Comparison of ENCODE assay signal across 17 cellular contexts in genomic region chr17:42514279-42514678, GRCh38. TPM values are rescaled to one million over a fixed set of nuclear protein-coding genes. Genes with fewer than 3 reads are reported as not detected.
DNase-seq lines count a peak whose midpoint lies in the region; ATAC-seq and TF ChIP-seq lines count a peak whose summit lies in the region.
"Had no signal": no experiment of that assay in that cellular context is flagged by ENCODE, and none has a peak within 500 bp of the region (broad histone marks: within the 10 kb centered on the region; RNA-seq: fewer than 3 reads in every experiment).

No MANE protein-coding gene starts in this region.

- ATAC-seq in activated CD8-positive, alpha-beta T cell treated with anti-CD3 and anti-CD28 coated beads, Interleukin-2, amount 10 ng/mL, durations not matched to agents 7 days and 5 days = no peak
- ATAC-seq: GM12878, PC-3 had no signal

- TF ChIP-seq EP300 in ovary (IDR thresholded peaks at IDR 0.05) = no peak

- H3K27me3 ChIP-seq in adipocyte (replicated peaks; ENCODE audit: control insufficient read depth, insufficient read depth, low read length) (no peaks in the 10 kb centered on the region), dorsolateral prefrontal cortex (no peaks in the 10 kb centered on the region), ovary (no peaks in the 10 kb centered on the region), testis (no peaks in the 10 kb centered on the region)

- H3K4me3 Mint-ChIP-seq in activated CD8-positive, alpha-beta T cell treated with anti-CD3 and anti-CD28 coated beads, Interleukin-2, amount 10 ng/mL, durations not matched to agents 7 days and 5 days = no peak overlapping the region
- H3K4me3 Mint-ChIP-seq: CD4-positive, CD25-positive, alpha-beta regulatory T cell had no signal

- H3K27me3 Mint-ChIP-seq in activated CD8-positive, alpha-beta T cell treated with anti-CD3 and anti-CD28 coated beads, Interleukin-2, amount 10 ng/mL, durations not matched to agents 7 days and 5 days (ENCODE audit: low read depth) = peaks cover 9% of the 10 kb centered on the region
- H3K27me3 Mint-ChIP-seq: CD4-positive, CD25-positive, alpha-beta regulatory T cell had no signal

- no peak for TF ChIP-seq CTCF in dorsolateral prefrontal cortex (IDR thresholded peaks at IDR 0.05 in 54 of 56, conservative IDR thresholded peaks at IDR 0.05 in 2 of 56; ENCODE audit: low read depth in 1 of 56, partially characterized antibody in 56 of 56)
- no peak for TF ChIP-seq CTCF in ovary (IDR thresholded peaks at IDR 0.05)
- no peak for TF ChIP-seq CTCF in testis (IDR thresholded peaks at IDR 0.05)

- H3K4me1 ChIP-seq in adipocyte (ENCODE audit: control insufficient read depth, insufficient read depth, low read length) (peaks cover 67% of the 10 kb centered on the region), ovary (ENCODE audit: insufficient read depth) (peaks cover 50% of the 10 kb centered on the region), testis (peaks cover 69% of the 10 kb centered on the region)

- 92 to 95% (median 95%) methylated on average over 11 of the region's 11 CpGs for WGBS in ovary, 3 donors
- 70 to 78% methylated on average over 8 to 11 of the region's 11 CpGs for WGBS in testis, 2 donors

- peaks cover 6% of the 10 kb centered on the region for H3K4me1 Mint-ChIP-seq in activated CD8-positive, alpha-beta T cell treated with anti-CD3 and anti-CD28 coated beads, Interleukin-2, amount 10 ng/mL, durations not matched to agents 7 days and 5 days (ENCODE audit: low read depth)

- no peaks in the 10 kb centered on the region for H3K9me3 ChIP-seq in adipocyte (ENCODE audit: control insufficient read depth, low read length)
- H3K9me3 ChIP-seq in ovary = no peaks in the 10 kb centered on the region
- no peaks in the 10 kb centered on the region for H3K9me3 ChIP-seq in testis

- intact Hi-C loops in dorsolateral prefrontal cortex (cut with DNase I) (loop anchor here in 1 of 2 donors (10.0 kb wide), 1 partner anchor 189 kb away; no protein-coding TSS in a partner anchor), ovary (cut with DNase I) (loop anchor here in 3 of 4 donors (5.0 to 10.0 kb wide), 4 partner anchors 52 to 92 kb away; partner anchors contain the start of gene CAVIN1 (in 2 of the 3)), testis (cut with DNase I; ENCODE audit: low total_unique reads) (no loop called here)

- CTCF ChIA-PET in activated CD8-positive, alpha-beta T cell treated with anti-CD3 and anti-CD28 coated beads, Interleukin-2, amount 10 ng/mL, durations not matched to agents 7 days and 5 days (lab: Charles Lee) = interaction anchor here (0.8 to 2.0 kb wide), 12 partner anchors 13 to 292 kb away, joined by 3 to 9 read pairs (median 4); no protein-coding TSS in a partner anchor

- no peaks in the 10 kb centered on the region for H3K9me3 Mint-ChIP-seq in activated CD8-positive, alpha-beta T cell treated with anti-CD3 and anti-CD28 coated beads, Interleukin-2, amount 10 ng/mL, durations not matched to agents 7 days and 5 days (ENCODE audit: insufficient read depth)
- H3K9me3 Mint-ChIP-seq: CD4-positive, CD25-positive, alpha-beta regulatory T cell had no signal

- H3K36me3 Mint-ChIP-seq in activated CD8-positive, alpha-beta T cell treated with anti-CD3 and anti-CD28 coated beads, Interleukin-2, amount 10 ng/mL, durations not matched to agents 7 days and 5 days (ENCODE audit: low read depth) = no peaks in the 10 kb centered on the region

- peak overlapping the region; percentile 80 for H3K9ac ChIP-seq in adipocyte (ENCODE audit: low read length)

- TF ChIP-seq POLR2A in ovary (IDR thresholded peaks at IDR 0.05) (no peak), testis (IDR thresholded peaks at IDR 0.05) (no peak)

- H3K27ac Mint-ChIP-seq in activated CD8-positive, alpha-beta T cell treated with anti-CD3 and anti-CD28 coated beads, Interleukin-2, amount 10 ng/mL, durations not matched to agents 7 days and 5 days = no peak overlapping the region

- POLR2A ChIA-PET in activated CD8-positive, alpha-beta T cell treated with anti-CD3 and anti-CD28 coated beads, Interleukin-2, amount 10 ng/mL, durations not matched to agents 7 days and 5 days (lab: Charles Lee) = interaction anchor here (0.6 to 0.9 kb wide), 2 partner anchors 29 to 86 kb away, joined by 3 to 4 read pairs; no protein-coding TSS in a partner anchor

- no peak for DNase-seq in adipocyte (ENCODE audit: low read depth)
- DNase-seq in dorsolateral prefrontal cortex = no peak
- no peak for DNase-seq in ovary
- DNase-seq in testis = no peak
- DNase-seq in activated CD8-positive, alpha-beta T cell treated with anti-CD3 and anti-CD28 coated beads, Interleukin-2, amount 10 ng/mL, durations not matched to agents 7 days and 5 days = no peak
- no peak for DNase-seq in NCI-H128 (lab: John Stamatoyannopoulos, UW; ENCODE audit: unreplicated experiment)
- DNase-seq in NCI-H748 treated with DMSO at 0.1 percent for 48 hours (lab: John Stamatoyannopoulos, UW) = no peak
- no peak for DNase-seq in NCI-H82 (lab: John Stamatoyannopoulos, UW)
- DNase-seq: Calu3; CD4-positive, CD25-positive, alpha-beta regulatory T cell; DMS79; HCEC 1CT; NCI-H1694; NCI-H345; NCI-H526 treated with DMSO at 0.1 percent for 48 hours; PC-3 had no signal

- H3K36me3 ChIP-seq in adipocyte (ENCODE audit: control insufficient read depth, insufficient read depth, low read length, severe bottlenecking) = peaks cover 15% of the 10 kb centered on the region
- H3K36me3 ChIP-seq in ovary = no peaks in the 10 kb centered on the region
- H3K36me3 ChIP-seq in testis (ENCODE audit: low read depth, missing control alignments) = no peaks in the 10 kb centered on the region

- H3K4me3 ChIP-seq in adipocyte (ENCODE audit: low read length) (no peak overlapping the region), dorsolateral prefrontal cortex (no peak overlapping the region), ovary (no peak overlapping the region), testis (no peak overlapping the region)
- H3K4me3 ChIP-seq: GM12878 had no signal

- peak overlapping the region in 44 of 59 donors; percentile 5 to 93 (median 69) for H3K27ac ChIP-seq in dorsolateral prefrontal cortex
- peak overlapping the region; percentile 63 to 75 for H3K27ac ChIP-seq in ovary
- peak overlapping the region; percentile 71 to 93 for H3K27ac ChIP-seq in testis

RNA-seq across cellular contexts. Expression of gene NAGLU, which starts 21.8 kb away (rescaled TPM):
- total RNA-seq in dorsolateral prefrontal cortex (10 to 100 TPM in 115 of 120 experiments, 1 to 10 TPM in 5; 7.5 to 45.5 (median 18.3) TPM), ovary (10 to 100 TPM; 28.5 to 49.6 (median 40.0) TPM), testis (10 to 100 TPM; 37.6 to 40.6 TPM)
- polyA plus RNA-seq in ovary (10 to 100 TPM in 1 of 2 donors, 1 to 10 TPM in 1; 9.7 to 49.1 TPM), testis (ENCODE audit: insufficient read depth, low read depth, low replicate concordance) (18.9 TPM)
- 10 to 100 TPM; 19.3 to 20.5 TPM for total RNA-seq in activated CD8-positive, alpha-beta T cell treated with anti-CD3 and anti-CD28 coated beads, Interleukin-2, amount 10 ng/mL, durations not matched to agents 7 days and 5 days

RNA-seq across cellular contexts. Expression of gene HSD17B1, which starts 38.4 kb away (rescaled TPM):
- total RNA-seq in dorsolateral prefrontal cortex (10 to 100 TPM in 14 of 120 experiments, 1 to 10 TPM in 106; 1.3 to 16.2 (median 4.5) TPM), ovary (10 to 100 TPM in 1 of 7 donors, 1 to 10 TPM in 6; 4.3 to 16.7 (median 6.5) TPM), testis (10 to 100 TPM; 13.8 to 14.4 TPM)
- polyA plus RNA-seq in ovary (10 to 100 TPM in 1 of 2 donors, 1 to 10 TPM in 1; 2.1 to 18.1 TPM), testis (ENCODE audit: insufficient read depth, low read depth, low replicate concordance) (7.1 TPM)
- total RNA-seq in activated CD8-positive, alpha-beta T cell treated with anti-CD3 and anti-CD28 coated beads, Interleukin-2, amount 10 ng/mL, durations not matched to agents 7 days and 5 days = under 1 TPM; 0.53 to 0.60 TPM

RNA-seq across cellular contexts. Expression of gene COASY, which starts 47.7 kb away (rescaled TPM):
- 10 to 100 TPM; 39.4 to 77.1 (median 59.2) TPM for total RNA-seq in dorsolateral prefrontal cortex
- 10 to 100 TPM; 13.8 to 51.2 (median 41.0) TPM for total RNA-seq in ovary
- 10 to 100 TPM; 22.6 to 37.6 TPM for polyA plus RNA-seq in ovary
- total RNA-seq in testis = 10 to 100 TPM; 52.8 to 68.5 TPM
- polyA plus RNA-seq in testis (ENCODE audit: insufficient read depth, low read depth, low replicate concordance) = 103 TPM
- total RNA-seq in activated CD8-positive, alpha-beta T cell treated with anti-CD3 and anti-CD28 coated beads, Interleukin-2, amount 10 ng/mL, durations not matched to agents 7 days and 5 days = 10 to 100 TPM; 54.8 to 62.1 TPM

RNA-seq across cellular contexts. Expression of gene MLX, which starts 52.6 kb away (rescaled TPM):
- total RNA-seq in dorsolateral prefrontal cortex (10 to 100 TPM; 16.9 to 36.3 (median 26.3) TPM), ovary (10 to 100 TPM; 16.5 to 37.0 (median 24.4) TPM), testis (10 to 100 TPM; 27.6 to 38.6 TPM)
- polyA plus RNA-seq in ovary (10 to 100 TPM; 24.3 to 50.8 TPM), testis (ENCODE audit: insufficient read depth, low read depth, low replicate concordance) (26.7 TPM)
- 10 to 100 TPM; 65.8 to 65.9 TPM for total RNA-seq in activated CD8-positive, alpha-beta T cell treated with anti-CD3 and anti-CD28 coated beads, Interleukin-2, amount 10 ng/mL, durations not matched to agents 7 days and 5 days

RNA-seq across cellular contexts. Expression of gene ATP6V0A1, which starts 55.6 kb away (rescaled TPM):
- total RNA-seq in dorsolateral prefrontal cortex (100 to 1,000 TPM; 253 to 459 (median 379) TPM), ovary (10 to 100 TPM; 47.6 to 94.1 (median 74.1) TPM), testis (100 to 1,000 TPM; 131 to 143 TPM)
- polyA plus RNA-seq in ovary (100 to 1,000 TPM in 1 of 2 donors, 10 to 100 TPM in 1; 36.3 to 118 TPM), testis (ENCODE audit: insufficient read depth, low read depth, low replicate concordance) (89.9 TPM)
- total RNA-seq in activated CD8-positive, alpha-beta T cell treated with anti-CD3 and anti-CD28 coated beads, Interleukin-2, amount 10 ng/mL, durations not matched to agents 7 days and 5 days = 1 to 10 TPM; 2.1 to 2.2 TPM
